20 cellular contexts compared by ENCODE assay signal in the genomic region with DNA sequence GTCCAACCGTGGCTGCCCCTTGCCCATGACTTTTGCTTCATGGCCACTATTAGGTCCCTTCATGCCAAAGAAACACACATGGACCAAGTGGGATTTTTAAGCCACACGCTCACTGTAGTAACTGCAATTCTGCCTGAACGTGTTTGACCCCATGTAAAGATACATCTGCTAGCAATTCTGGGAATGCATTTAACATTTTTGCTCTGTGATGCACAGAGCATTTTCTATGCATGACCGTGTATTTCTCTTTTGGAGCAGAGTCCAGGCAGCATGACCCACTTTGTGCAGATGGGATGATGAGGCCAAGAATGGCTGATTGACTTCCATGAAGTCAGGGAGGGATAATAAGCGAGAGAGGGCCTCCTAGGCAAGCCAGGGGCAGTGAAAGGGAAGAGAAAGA.
A peak's percentile ranks its signal among the peaks of the same experiment; 100 is the strongest.
DNase-seq lines count a peak whose midpoint lies in the region; TF ChIP-seq lines count a peak whose summit lies in the region.
"Had no signal": no experiment of that assay in that cellular context is flagged by ENCODE, and none has a peak within 500 bp of the region (broad histone marks: within the 10 kb centered on the region; RNA-seq: fewer than 3 reads in every experiment).

No MANE protein-coding gene starts in this region.

- H3K9me3 ChIP-seq in MG63: peaks cover 16% of the 10 kb centered on the region
- peaks cover 6 to 13% of the 10 kb centered on the region in 2 donors for H3K9me3 ChIP-seq in breast epithelium

- no peaks in the 10 kb centered on the region for H3K27me3 Mint-ChIP-seq in mesothelial cell of epicardium (ENCODE audit: low read depth)
- no peaks in the 10 kb centered on the region for H3K27me3 Mint-ChIP-seq in activated naive CD8-positive, alpha-beta T cell treated with anti-CD3 and anti-CD28 coated beads for 36 hours
- H3K27me3 Mint-ChIP-seq: activated B cell treated with CpG ODN at 0.5 μM for 24 hours had no signal

- peak overlapping the region; percentile 32 for H3K27ac Mint-ChIP-seq in mesothelial cell of epicardium
- no peak overlapping the region for H3K27ac Mint-ChIP-seq in activated naive CD8-positive, alpha-beta T cell treated with anti-CD3 and anti-CD28 coated beads for 36 hours
- H3K27ac Mint-ChIP-seq: activated B cell treated with CpG ODN at 0.5 μM for 24 hours, B cell, IgD-negative memory B cell had no signal

- no peaks in the 10 kb centered on the region for H3K4me1 ChIP-seq in breast epithelium
- H3K4me1 ChIP-seq: SJCRH30, vagina had no signal

- H3K27me3 ChIP-seq in MG63 (no peaks in the 10 kb centered on the region), breast epithelium (no peaks in the 10 kb centered on the region)
- H3K27me3 ChIP-seq: SJCRH30, vagina had no signal

- no peak for TF ChIP-seq CTCF in mesothelial cell of epicardium (IDR thresholded peaks at IDR 0.05; ENCODE audit: unreplicated experiment)
- TF ChIP-seq CTCF in breast epithelium (IDR thresholded peaks at IDR 0.05): no peak

- DNase-seq in AG08396 (ENCODE audit: low spot score) (peak; percentile 74), MG63 (peak; percentile 67), dedifferentiated amniotic fluid mesenchymal stem cell (ENCODE audit: extremely low spot score) (peak; percentile 89), mesothelial cell of epicardium (ENCODE audit: low spot score in 2 of 2, unreplicated experiment in 2 of 2) (no peak), NCI-H748 (lab: John Stamatoyannopoulos, UW; ENCODE audit: unreplicated experiment) (no peak), superior temporal gyrus (ENCODE audit: extremely low spot score) (no peak), breast epithelium (ENCODE audit: low spot score in 2 of 2) (no peak)
- DNase-seq in activated naive CD8-positive, alpha-beta T cell treated with anti-CD3 and anti-CD28 coated beads for 36 hours: no peak
- DNase-seq: activated B cell treated with CpG ODN at 0.5 μM for 24 hours; activated CD8-positive, alpha-beta memory T cell treated with anti-CD3 and anti-CD28 coated beads, Interleukin-2, amount 50 U/mL, for 48 hours; effector CD8-positive, alpha-beta T cell; hippocampal formation; NCI-H1417 treated with DMSO at 0.1 percent for 48 hours; NCI-H774; occipital lobe; SJCRH30 had no signal

- H3K27ac ChIP-seq in breast epithelium: no peak overlapping the region
- H3K27ac ChIP-seq: SJCRH30, vagina had no signal

- peaks cover 11% of the 10 kb centered on the region for H3K36me3 Mint-ChIP-seq in mesothelial cell of epicardium
- H3K36me3 Mint-ChIP-seq in activated naive CD8-positive, alpha-beta T cell treated with anti-CD3 and anti-CD28 coated beads for 36 hours: peaks cover 16% of the 10 kb centered on the region

- H3K4me3 ChIP-seq in MG63 (no peak overlapping the region), breast epithelium (no peak overlapping the region)
- H3K4me3 ChIP-seq: lung, SJCRH30, vagina had no signal

- peaks cover 28% of the 10 kb centered on the region for H3K9me3 Mint-ChIP-seq in mesothelial cell of epicardium
- peaks cover 27% of the 10 kb centered on the region for H3K9me3 Mint-ChIP-seq in activated naive CD8-positive, alpha-beta T cell treated with anti-CD3 and anti-CD28 coated beads for 36 hours

- H3K36me3 ChIP-seq in MG63: no peaks in the 10 kb centered on the region
- H3K36me3 ChIP-seq in breast epithelium: no peaks in the 10 kb centered on the region
- H3K36me3 ChIP-seq: vagina had no signal

- intact Hi-C loops in breast epithelium (cut with DNase I; ENCODE audit: low total_unique reads): no loop called here

- no peak for TF ChIP-seq POLR2A in breast epithelium (IDR thresholded peaks at IDR 0.05)

- H3K4me3 Mint-ChIP-seq in mesothelial cell of epicardium: no peak overlapping the region
- H3K4me3 Mint-ChIP-seq in activated naive CD8-positive, alpha-beta T cell treated with anti-CD3 and anti-CD28 coated beads for 36 hours: no peak overlapping the region
- H3K4me3 Mint-ChIP-seq: activated B cell treated with CpG ODN at 0.5 μM for 24 hours, B cell, IgD-negative memory B cell had no signal

- peaks cover 13% of the 10 kb centered on the region for H3K4me1 Mint-ChIP-seq in mesothelial cell of epicardium
- no peaks in the 10 kb centered on the region for H3K4me1 Mint-ChIP-seq in activated naive CD8-positive, alpha-beta T cell treated with anti-CD3 and anti-CD28 coated beads for 36 hours
- H3K4me1 Mint-ChIP-seq: activated B cell treated with CpG ODN at 0.5 μM for 24 hours, B cell, IgD-negative memory B cell had no signal

Comparison
In these comparisons a context has a peak if more than half of its experiments do, and no peak if none do; other contexts are left out.
1. DNase-seq: peak in AG08396 (single experiment), MG63 (single experiment) and dedifferentiated amniotic fluid mesenchymal stem cell (single experiment); none in mesothelial cell of epicardium (0 of 2), NCI-H748 (single experiment), activated naive CD8-positive, alpha-beta T cell treated with anti-CD3 and anti-CD28 coated beads for 36 hours (single experiment), superior temporal gyrus (single experiment) and breast epithelium (0 of 2).